In the genomic region with DNA sequence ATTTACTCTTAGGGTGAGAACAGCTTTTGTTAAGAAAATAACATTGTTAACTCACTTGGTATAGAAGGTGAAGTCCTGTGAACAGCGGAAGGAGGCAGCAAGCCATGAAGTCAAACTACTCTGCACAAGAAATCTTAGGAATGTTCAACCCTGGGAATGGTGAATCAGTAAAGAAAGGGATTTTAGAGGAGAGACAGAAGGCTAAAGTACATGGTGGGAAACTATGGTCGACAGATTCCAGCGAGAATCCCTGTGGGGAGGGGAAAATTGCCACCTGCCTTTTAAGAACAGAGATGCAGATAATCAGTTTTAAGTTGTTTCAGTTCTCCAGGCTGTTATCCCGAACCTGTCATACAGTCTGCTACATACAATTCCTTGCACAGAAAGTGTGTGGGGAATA, we compare ENCODE assay signal across 25 cellular contexts.
A peak's percentile ranks its signal among the peaks of the same experiment; 100 is the strongest.
DNase-seq lines count a peak whose midpoint lies in the region; ATAC-seq and TF ChIP-seq lines count a peak whose summit lies in the region.
"Had no signal": no experiment of that assay in that cellular context is flagged by ENCODE, and none has a peak within 500 bp of the region (broad histone marks: within the 10 kb centered on the region; RNA-seq: fewer than 3 reads in every experiment).

No MANE protein-coding gene starts in this region.

- H4K91ac ChIP-seq in mesenchymal stem cell (ENCODE audit: low read length): no peak overlapping the region

- ATAC-seq in SK-N-SH treated with all-trans-retinoic acid at 6 μM for 48 hours (no peak), HG03095 (IDR thresholded peaks at IDR 0.05; ENCODE audit: unreplicated experiment) (no peak), GM18511 (IDR thresholded peaks at IDR 0.05; ENCODE audit: unreplicated experiment) (no peak)
- ATAC-seq: body of pancreas; HCT116; heart right ventricle; naive thymus-derived CD4-positive, alpha-beta T cell; psoas muscle; T-helper 17 cell had no signal

- intact Hi-C loops in prostate gland (cut with DNase I): no loop called here

- no peak overlapping the region for H2BK15ac ChIP-seq in mesenchymal stem cell (ENCODE audit: low read depth, poor library complexity, severe bottlenecking)

- H2BK120ac ChIP-seq in mesenchymal stem cell (ENCODE audit: low read depth, low read length): no peak overlapping the region

- H3F3A ChIP-seq in SK-N-SH (replicated peaks; ENCODE audit: insufficient read depth): no peaks in the 10 kb centered on the region

- no peaks in the 10 kb centered on the region for H3K79me2 ChIP-seq in SK-N-SH (ENCODE audit: insufficient read depth)

- H3K36me3 ChIP-seq in SK-N-SH (replicated peaks in 1 of 2; ENCODE audit: control insufficient read depth in 1 of 2, insufficient read depth in 2 of 2, low read length in 1 of 2) (no peaks in the 10 kb centered on the region), mesenchymal stem cell (ENCODE audit: control insufficient read depth in 1 of 2, insufficient read depth in 2 of 2, low read depth in 1 of 2, low read length in 2 of 2) (no peaks in the 10 kb centered on the region), prostate gland (no peaks in the 10 kb centered on the region)
- H3K36me3 ChIP-seq: heart right ventricle had no signal

- H4K20me1 ChIP-seq in SK-N-SH (ENCODE audit: insufficient read depth): no peaks in the 10 kb centered on the region

- H2BK5ac ChIP-seq in mesenchymal stem cell (ENCODE audit: low read depth, low read length, poor library complexity, severe bottlenecking): peak overlapping the region; percentile 82

- H2AFZ ChIP-seq in SK-N-SH (ENCODE audit: low read depth): no peak overlapping the region
- no peak overlapping the region for H2AFZ ChIP-seq in mesenchymal stem cell (ENCODE audit: low read depth, low read length)

- TF ChIP-seq CTCF in SK-N-SH (IDR thresholded peaks at IDR 0.05): no peak
- TF ChIP-seq CTCF in epithelial cell of proximal tubule (conservative IDR thresholded peaks at IDR 0.05; ENCODE audit: low read depth, low read length): no peak
- no peak for TF ChIP-seq CTCF in prostate gland (IDR thresholded peaks at IDR 0.05)

- H3K4me2 ChIP-seq in SK-N-SH (no peak overlapping the region), mesenchymal stem cell (ENCODE audit: low read length, poor library complexity, severe bottlenecking) (peak overlapping the region; percentile 50)

- no peaks in the 10 kb centered on the region for H3K27me3 ChIP-seq in SK-N-SH (ENCODE audit: insufficient read depth)
- H3K27me3 ChIP-seq in mesenchymal stem cell (ENCODE audit: control insufficient read depth in 1 of 2, insufficient read depth in 1 of 2, low read length in 2 of 2): no peaks in the 10 kb centered on the region
- no peaks in the 10 kb centered on the region for H3K27me3 ChIP-seq in prostate gland (replicated peaks; ENCODE audit: insufficient read depth)
- H3K27me3 ChIP-seq: body of pancreas, heart right ventricle had no signal

- no peak overlapping the region for H3K18ac ChIP-seq in mesenchymal stem cell (ENCODE audit: low read depth in 1 of 2, low read length in 2 of 2)

- TF ChIP-seq RAD21 in SK-N-SH (IDR thresholded peaks at IDR 0.05; ENCODE audit: low read length): no peak

- H3K79me1 ChIP-seq in mesenchymal stem cell (replicated peaks; ENCODE audit: low read length, poor library complexity, severe bottlenecking): no peaks in the 10 kb centered on the region

- H3K27ac ChIP-seq in SK-N-SH (ENCODE audit: low read depth in 2 of 2, low read length in 1 of 2): no peak overlapping the region; a peak in 1 of 4 replicates
- peak overlapping the region; percentile 90 for H3K27ac ChIP-seq in mesenchymal stem cell (ENCODE audit: low read length, poor library complexity, severe bottlenecking)
- no peak overlapping the region for H3K27ac ChIP-seq in prostate gland
- H3K27ac ChIP-seq: 22Rv1, body of pancreas, psoas muscle, VCaP had no signal

- no peak overlapping the region for H2BK12ac ChIP-seq in mesenchymal stem cell (ENCODE audit: low read length in 2 of 2)

- H3K9me2 ChIP-seq in SK-N-SH: no peaks in the 10 kb centered on the region

- H3K14ac ChIP-seq in mesenchymal stem cell (ENCODE audit: low read length in 2 of 2): no peak overlapping the region

- no peak for TF ChIP-seq EP300 in SK-N-SH (IDR thresholded peaks at IDR 0.05; ENCODE audit: borderline replicate concordance in 1 of 2, low read depth in 1 of 2, low read length in 1 of 2)

- peak overlapping the region; percentile 84 for H2AK5ac ChIP-seq in mesenchymal stem cell (ENCODE audit: low read length, severe bottlenecking)

- DNase-seq in SK-N-SH (no peak), epithelial cell of proximal tubule (ENCODE audit: low read depth) (peak; percentile 46), mesenchymal stem cell (peak; percentile 24), prostate gland (ENCODE audit: low spot score) (no peak), NCI-H2107 (lab: John Stamatoyannopoulos, UW) (no peak)
- DNase-seq: activated CD8-positive, alpha-beta memory T cell treated with anti-CD3 and anti-CD28 coated beads, Interleukin-2, amount 50 U/mL, for 48 hours; activated naive CD8-positive, alpha-beta T cell treated with anti-CD3 and anti-CD28 coated beads, Interleukin-2, amount 10 ng/mL, durations not matched to agents 7 days and 5 days; body of pancreas; DMS79 treated with DMSO at 0.1 percent for 48 hours; heart right ventricle; kidney; MM.1S; naive thymus-derived CD4-positive, alpha-beta T cell; NCI-H146; NCI-H748 treated with DMSO at 0.1 percent for 48 hours; psoas muscle; SHP77; T-helper 17 cell had no signal

- no peak overlapping the region for H4K8ac ChIP-seq in mesenchymal stem cell (ENCODE audit: low read length)

- H3K4me3 ChIP-seq in SK-N-SH (ENCODE audit: low read depth in 2 of 2, low read length in 1 of 2) (no peak overlapping the region), epithelial cell of proximal tubule (ENCODE audit: low read depth, low read length) (no peak overlapping the region), mesenchymal stem cell (ENCODE audit: insufficient read depth in 1 of 2, low read depth in 1 of 2, low read length in 2 of 2) (no peak overlapping the region), prostate gland (no peak overlapping the region)
- H3K4me3 ChIP-seq: body of pancreas, coronary artery, heart right ventricle, psoas muscle had no signal

- CTCF ChIA-PET in SK-N-SH (lab: Yijun Ruan, JAX): no interaction called here

- H3K9ac ChIP-seq in SK-N-SH (no peak overlapping the region), mesenchymal stem cell (ENCODE audit: low read length) (no peak overlapping the region)

- 61% methylated on average over 4 of the region's 4 CpGs for WGBS in SK-N-SH (ENCODE audit: low lambda C conversion rate)
- 68% methylated on average over 3 of the region's 4 CpGs for WGBS in mesenchymal stem cell
- WGBS in prostate gland: 63% methylated on average over 4 of the region's 4 CpGs

- peaks cover 0 to 20% of the 10 kb centered on the region in 2 experiments; a peak in 2 of 4 replicates for H3K4me1 ChIP-seq in SK-N-SH (ENCODE audit: control insufficient read depth in 1 of 2, insufficient read depth in 2 of 2, low read depth in 1 of 2, low read length in 1 of 2)
- peaks cover 4% of the 10 kb centered on the region for H3K4me1 ChIP-seq in mesenchymal stem cell (ENCODE audit: control insufficient read depth, insufficient read depth, low read depth, low read length)
- no peaks in the 10 kb centered on the region for H3K4me1 ChIP-seq in prostate gland (replicated peaks)
- H3K4me1 ChIP-seq: body of pancreas, psoas muscle had no signal

- H3K9me3 ChIP-seq in SK-N-SH: no peaks in the 10 kb centered on the region
- H3K9me3 ChIP-seq in mesenchymal stem cell (ENCODE audit: control insufficient read depth, low read length): no peaks in the 10 kb centered on the region
- no peaks in the 10 kb centered on the region for H3K9me3 ChIP-seq in prostate gland
- H3K9me3 ChIP-seq: body of pancreas, heart right ventricle, psoas muscle had no signal

- TF ChIP-seq POLR2A in prostate gland (IDR thresholded peaks at IDR 0.05): no peak

- POLR2A ChIA-PET in SK-N-SH (lab: Yijun Ruan, JAX): no interaction called here

- no peak overlapping the region for H3K23ac ChIP-seq in mesenchymal stem cell (ENCODE audit: low read length in 2 of 2)

- peak overlapping the region in 1 of 2 experiments; percentile 41 for H3K4ac ChIP-seq in mesenchymal stem cell (ENCODE audit: low read depth in 1 of 2, low read length in 2 of 2)

TF ChIP-seq in SK-N-SH treated with all-trans-retinoic acid at 6 μM for 48 hours, 23 proteins besides CTCF, POLR2A, EP300 and RAD21 (continues in another document):
- TF ChIP-seq ISL1 (CRISPR knock-in tag; IDR thresholded peaks at IDR 0.05) (0 out of 2 replicates have a peak, but pooled peaks have one; percentile 6), CSRNP3 (CRISPR knock-in tag; IDR thresholded peaks at IDR 0.05) (no peak), RARB (CRISPR knock-in tag; IDR thresholded peaks at IDR 0.05) (no peak)

TF ChIP-seq in SK-N-SH, 30 proteins besides CTCF, POLR2A, EP300 and RAD21 (continues in another document):
- TF ChIP-seq EZH2phosphoT487 (IDR thresholded peaks at IDR 0.05; ENCODE audit: borderline replicate concordance, low read depth): no peak
- TF ChIP-seq POLR2AphosphoS5 (IDR thresholded peaks at IDR 0.05; ENCODE audit: low read depth, low read length): no peak
- TF ChIP-seq GATA2 (CRISPR knock-in tag; IDR thresholded peaks at IDR 0.05): no peak
- no peak for TF ChIP-seq NRF1 (IDR thresholded peaks at IDR 0.05; ENCODE audit: low read depth, low read length)
- no peak for TF ChIP-seq RXRA (IDR thresholded peaks at IDR 0.05; ENCODE audit: borderline replicate concordance, low read depth)

Comparison
In these comparisons a context has a peak if more than half of its experiments do, and no peak if none do; other contexts are left out.
1. DNase-seq: peak in epithelial cell of proximal tubule (single experiment) and mesenchymal stem cell (single experiment); none in SK-N-SH (single experiment), prostate gland (single experiment) and NCI-H2107 (single experiment).